ENCODE assay signal across 20 cellular contexts in genomic region chr22:27784099-27784446, GRCh38. TPM values are rescaled to one million over a fixed set of nuclear protein-coding genes. Genes with fewer than 3 reads are reported as not detected.
DNase-seq lines count a peak whose midpoint lies in the region; ATAC-seq and TF ChIP-seq lines count a peak whose summit lies in the region.
"Had no signal": no experiment of that assay in that cellular context is flagged by ENCODE, and none has a peak within 500 bp of the region (broad histone marks: within the 10 kb centered on the region; RNA-seq: fewer than 3 reads in every experiment).

No MANE protein-coding gene starts in this region.

- H2BK15ac ChIP-seq in H9 (ENCODE audit: low read depth, low read length) (no peak overlapping the region), mesenchymal stem cell (ENCODE audit: low read depth, poor library complexity, severe bottlenecking) (no peak overlapping the region)

- no peak overlapping the region for H2AK5ac ChIP-seq in H9 (ENCODE audit: insufficient read length, low read length)
- H2AK5ac ChIP-seq in mesenchymal stem cell (ENCODE audit: low read length, severe bottlenecking), result no peak overlapping the region

- H2BK5ac ChIP-seq in H9 (ENCODE audit: insufficient read length, low read length), result no peak overlapping the region
- no peak overlapping the region for H2BK5ac ChIP-seq in mesenchymal stem cell (ENCODE audit: low read depth, low read length, poor library complexity, severe bottlenecking)

- H3K4ac ChIP-seq in H9 (ENCODE audit: low read depth, low read length) (no peak overlapping the region), mesenchymal stem cell (ENCODE audit: low read depth in 1 of 2, low read length in 2 of 2) (no peak overlapping the region)

- H3K9me3 Mint-ChIP-seq in H9, result peaks cover 0 to 6% of the 10 kb centered on the region in 2 experiments; a peak in 3 of 5 replicates
- H3K9me3 Mint-ChIP-seq: activated naive CD4-positive, alpha-beta T cell treated with anti-CD3 and anti-CD28 coated beads, Interleukin-2, amount 50 U/mL, for 24 hours; immature natural killer cell; naive thymus-derived CD8-positive, alpha-beta T cell; T-helper 2 cell treated with Interferon-gamma antibody and Interleukin-4, amounts not matched to agents 5 μg/mL and 100 μg/mL, for 36 hours had no signal

- peaks cover 0 to 8% (median 6%) of the 10 kb centered on the region in 3 experiments; a peak in 6 of 7 replicates for H3K36me3 Mint-ChIP-seq in H9 (ENCODE audit: insufficient read depth in 1 of 3, low read depth in 3 of 3)
- H3K36me3 Mint-ChIP-seq: activated naive CD4-positive, alpha-beta T cell treated with anti-CD3 and anti-CD28 coated beads, Interleukin-2, amount 50 U/mL, for 24 hours; immature natural killer cell; naive thymus-derived CD8-positive, alpha-beta T cell had no signal

- in situ Hi-C loops in gastrocnemius medialis (cut with MboI; ENCODE audit: low sequenced_read_pairs in 4 of 4), result loop anchor here in 3 of 4 donors (10.0 to 25.0 kb wide), 3 partner anchors 139 to 149 kb away; no protein-coding TSS in a partner anchor

- no peak for TF ChIP-seq POLR2A in gastrocnemius medialis (IDR thresholded peaks at IDR 0.05)
- TF ChIP-seq POLR2A in Peyer's patch (IDR thresholded peaks at IDR 0.05), result no peak

- peaks cover 15% of the 10 kb centered on the region for H3K27me3 Mint-ChIP-seq in H9 (ENCODE audit: low read depth)

- 0 out of 5 replicates have a peak overlapping the region, but pooled peaks of 1 of the 2 experiments have one; percentile 22 for H3K4me3 Mint-ChIP-seq in H9
- H3K4me3 Mint-ChIP-seq: activated naive CD4-positive, alpha-beta T cell treated with anti-CD3 and anti-CD28 coated beads, Interleukin-2, amount 50 U/mL, for 24 hours; immature natural killer cell; naive thymus-derived CD8-positive, alpha-beta T cell; T-helper 2 cell treated with Interferon-gamma antibody and Interleukin-4, amounts not matched to agents 5 μg/mL and 100 μg/mL, for 36 hours had no signal

- H2BK12ac ChIP-seq in H9 (ENCODE audit: insufficient read length, low read depth, low read length) (no peak overlapping the region), mesenchymal stem cell (ENCODE audit: low read length in 2 of 2) (no peak overlapping the region)

- peak overlapping the region; percentile 28 to 86 (median 52); a peak in 5 of 7 replicates for H3K27ac Mint-ChIP-seq in H9
- H3K27ac Mint-ChIP-seq: activated naive CD4-positive, alpha-beta T cell treated with anti-CD3 and anti-CD28 coated beads, Interleukin-2, amount 50 U/mL, for 24 hours; immature natural killer cell; naive thymus-derived CD8-positive, alpha-beta T cell; T-helper 2 cell treated with Interferon-gamma antibody and Interleukin-4, amounts not matched to agents 5 μg/mL and 100 μg/mL, for 36 hours had no signal

- H4K8ac ChIP-seq in H9 (replicated peaks; ENCODE audit: insufficient read length, low read depth, low read length) (no peak overlapping the region), mesenchymal stem cell (ENCODE audit: low read length) (no peak overlapping the region)

- no peak for TF ChIP-seq CTCF in H9 (conservative IDR thresholded peaks at IDR 0.05)
- TF ChIP-seq CTCF in gastrocnemius medialis (IDR thresholded peaks at IDR 0.05 in 4 of 5, conservative IDR thresholded peaks at IDR 0.05 in 1 of 5), result no peak
- no peak for TF ChIP-seq CTCF in upper lobe of right lung (IDR thresholded peaks at IDR 0.05)
- no peak for TF ChIP-seq CTCF in Peyer's patch (IDR thresholded peaks at IDR 0.05)

- H3K4me1 ChIP-seq in H9 (ENCODE audit: insufficient read depth, low read length) (peaks cover 12% of the 10 kb centered on the region; the same call in 1 of the 2 replicates), mesenchymal stem cell (ENCODE audit: control insufficient read depth, insufficient read depth, low read depth, low read length) (peaks cover 22% of the 10 kb centered on the region), gastrocnemius medialis (peaks cover 73 to 75% of the 10 kb centered on the region in 2 donors), upper lobe of right lung (no peaks in the 10 kb centered on the region), Peyer's patch (peaks cover 0 to 1% (median 0%) of the 10 kb centered on the region in 4 donors)

- no peaks in the 10 kb centered on the region for H3K9me3 ChIP-seq in H9 (ENCODE audit: control insufficient read depth, low read depth, low read length)
- H3K9me3 ChIP-seq in mesenchymal stem cell (ENCODE audit: control insufficient read depth, low read length), result no peaks in the 10 kb centered on the region
- no peaks in the 10 kb centered on the region for H3K9me3 ChIP-seq in gastrocnemius medialis
- no peaks in the 10 kb centered on the region for H3K9me3 ChIP-seq in upper lobe of right lung
- H3K9me3 ChIP-seq in Peyer's patch, result no peaks in the 10 kb centered on the region

- ATAC-seq in gastrocnemius medialis (no peak), upper lobe of right lung (no peak)
- ATAC-seq: activated CD4-positive, CD25-positive, alpha-beta regulatory T cell treated with anti-CD3 and anti-CD28 coated beads, Interleukin-2, amount 50 U/mL, for 24 hours; GM12878; naive thymus-derived CD8-positive, alpha-beta T cell; PC-3 had no signal

- H3K23me2 ChIP-seq in H9 (ENCODE audit: insufficient read length, low read depth, low read length, poor library complexity, severe bottlenecking), result no peaks in the 10 kb centered on the region

- H3K27me3 ChIP-seq in H9 (ENCODE audit: insufficient read depth, low read length) (no peaks in the 10 kb centered on the region), mesenchymal stem cell (ENCODE audit: control insufficient read depth in 1 of 2, insufficient read depth in 1 of 2, low read length in 2 of 2) (no peaks in the 10 kb centered on the region), gastrocnemius medialis (no peaks in the 10 kb centered on the region), upper lobe of right lung (no peaks in the 10 kb centered on the region), Peyer's patch (no peaks in the 10 kb centered on the region)

- WGBS in H9 (ENCODE audit: extremely low coverage, insufficient read length, low lambda C conversion rate), result no CpG with 5 or more reads among the region's 5 CpGs
- WGBS in mesenchymal stem cell, result 83% methylated on average over 4 of the region's 5 CpGs

- DNase-seq in H9, result no peak
- peak in 1 of 61 donors; percentile 23 for DNase-seq in caudate nucleus (lab: John Stamatoyannopoulos, UW)
- no peak for DNase-seq in mesenchymal stem cell
- DNase-seq in gastrocnemius medialis, result no peak
- no peak for DNase-seq in upper lobe of right lung
- DNase-seq in NOMO-1 treated with DMSO at 0.1 percent for 48 hours (lab: John Stamatoyannopoulos, UW; ENCODE audit: unreplicated experiment), result no peak
- no peak for DNase-seq in Peyer's patch
- no peak for DNase-seq in iPS-NIHi7 (ENCODE audit: extremely low spot score)
- DNase-seq: activated T-cell treated with anti-CD3 and anti-CD28 coated beads, Interleukin-2, amount 50 U/mL, for 48 hours; erythroblast; immature natural killer cell; MM.1S; naive thymus-derived CD8-positive, alpha-beta T cell; NCI-H187; NCI-H774; PC-3 had no signal

- H4K5ac ChIP-seq in H9 (ENCODE audit: insufficient read length, low read depth, low read length), result no peak overlapping the region

- H3K4me2 ChIP-seq in H9 (ENCODE audit: insufficient read depth, insufficient read length, low read length) (no peak overlapping the region), mesenchymal stem cell (ENCODE audit: low read length, poor library complexity, severe bottlenecking) (no peak overlapping the region)

- H2AFZ ChIP-seq in H9 (ENCODE audit: low read length) (no peak overlapping the region), mesenchymal stem cell (ENCODE audit: low read depth, low read length) (no peak overlapping the region)

- peaks cover 0 to 54% of the 10 kb centered on the region in 2 experiments for H3K36me3 ChIP-seq in mesenchymal stem cell (ENCODE audit: control insufficient read depth in 1 of 2, insufficient read depth in 2 of 2, low read depth in 1 of 2, low read length in 2 of 2)
- no peaks in the 10 kb centered on the region for H3K36me3 ChIP-seq in gastrocnemius medialis
- no peaks in the 10 kb centered on the region for H3K36me3 ChIP-seq in upper lobe of right lung
- no peaks in the 10 kb centered on the region for H3K36me3 ChIP-seq in Peyer's patch

- H3K9ac ChIP-seq in H9 (ENCODE audit: extremely low read depth, insufficient read length, low read length) (no peak overlapping the region), mesenchymal stem cell (ENCODE audit: low read length) (peak overlapping the region; percentile 89)

- H3K18ac ChIP-seq in H9 (ENCODE audit: insufficient read length, low read depth, low read length) (peak overlapping the region; percentile 12), mesenchymal stem cell (ENCODE audit: low read depth in 1 of 2, low read length in 2 of 2) (no peak overlapping the region)

- no peak overlapping the region for H3K56ac ChIP-seq in H9 (ENCODE audit: insufficient read length, low read depth, low read length)

- no peak overlapping the region for H3K27ac ChIP-seq in H9 (ENCODE audit: insufficient read length, low read depth, low read length)
- peak overlapping the region; percentile 65 for H3K27ac ChIP-seq in caudate nucleus (ENCODE audit: low read depth, low read length)
- no peak overlapping the region for H3K27ac ChIP-seq in mesenchymal stem cell (ENCODE audit: low read length, poor library complexity, severe bottlenecking)
- H3K27ac ChIP-seq in gastrocnemius medialis, result peak overlapping the region; percentile 90 to 95 (median 94)
- no peak overlapping the region for H3K27ac ChIP-seq in upper lobe of right lung
- H3K27ac ChIP-seq in Peyer's patch, result peak overlapping the region in 1 of 4 donors; percentile 31

- no peak overlapping the region for H2BK20ac ChIP-seq in H9 (ENCODE audit: low read depth, low read length, poor library complexity, severe bottlenecking)

- no peaks in the 10 kb centered on the region for H3K79me1 ChIP-seq in H9 (ENCODE audit: insufficient read depth, low read depth, low read length, poor library complexity, severe bottlenecking)
- H3K79me1 ChIP-seq in mesenchymal stem cell (replicated peaks; ENCODE audit: low read length, poor library complexity, severe bottlenecking), result peaks cover 42% of the 10 kb centered on the region

- H3K4me3 ChIP-seq in mesenchymal stem cell (ENCODE audit: insufficient read depth in 1 of 2, low read depth in 1 of 2, low read length in 2 of 2), result no peak overlapping the region
- no peak overlapping the region for H3K4me3 ChIP-seq in gastrocnemius medialis
- no peak overlapping the region for H3K4me3 ChIP-seq in upper lobe of right lung
- no peak overlapping the region for H3K4me3 ChIP-seq in Peyer's patch
- H3K4me3 ChIP-seq: GM12878 had no signal

- H2BK120ac ChIP-seq in H9 (ENCODE audit: low read depth, low read length, poor library complexity, severe bottlenecking) (no peak overlapping the region), mesenchymal stem cell (ENCODE audit: low read depth, low read length) (no peak overlapping the region)

- intact Hi-C loops in gastrocnemius medialis (cut with DNase I; ENCODE audit: low total_unique reads) (no loop called here), upper lobe of right lung (cut with DNase I) (no loop called here)

- H3K4me1 Mint-ChIP-seq in H9, result peaks cover 41 to 52% of the 10 kb centered on the region in 2 experiments
- H3K4me1 Mint-ChIP-seq: activated naive CD4-positive, alpha-beta T cell treated with anti-CD3 and anti-CD28 coated beads, Interleukin-2, amount 50 U/mL, for 24 hours had no signal

- H3K14ac ChIP-seq in H9 (ENCODE audit: insufficient read depth, low read length) (no peak overlapping the region), mesenchymal stem cell (ENCODE audit: low read length in 2 of 2) (no peak overlapping the region)

- no peaks in the 10 kb centered on the region for H3K79me2 ChIP-seq in H9 (ENCODE audit: insufficient read depth, low read length)

- H3K23ac ChIP-seq in H9 (ENCODE audit: insufficient read length, low read depth, low read length) (no peak overlapping the region), mesenchymal stem cell (ENCODE audit: low read length in 2 of 2) (peak overlapping the region in 1 of 2 experiments; percentile 29)

- H3T11ph ChIP-seq in H9 (ENCODE audit: low read length), result no peak overlapping the region

- H4K20me1 ChIP-seq in H9 (ENCODE audit: control insufficient read depth, insufficient read depth, insufficient read length), result no peaks in the 10 kb centered on the region

- H4K91ac ChIP-seq in H9 (ENCODE audit: insufficient read length, low read depth, low read length), result no peak overlapping the region
- no peak overlapping the region for H4K91ac ChIP-seq in mesenchymal stem cell (ENCODE audit: low read length)

RNA-seq across cellular contexts. Expression of gene MN1, which starts 17.5 kb away (rescaled TPM):
- total RNA-seq in H9 (2021) (2.7 and 2.8 TPM in 2 replicates), gastrocnemius medialis (10 to 100 TPM in 3 of 4 donors, 1 to 10 TPM in 1; 8.8 to 40.0 (median 36.6) TPM), upper lobe of right lung (4.0 TPM), Peyer's patch (1 to 10 TPM in 3 of 4 donors, under 1 TPM in 1; 0.53 to 2.8 (median 1.5) TPM)
- 8.0 TPM for polyA plus RNA-seq in mesenchymal stem cell (2013, experiment 1 of 2)
- 6.6 TPM for polyA plus RNA-seq in mesenchymal stem cell (2013, experiment 2 of 2)

Comparison
In these comparisons a context has a peak if more than half of its experiments do, and no peak if none do; other contexts are left out.
1. H3K27ac ChIP-seq: peak in caudate nucleus (single experiment) and gastrocnemius medialis (4 of 4); none in H9 (single experiment), mesenchymal stem cell (single experiment) and upper lobe of right lung (single experiment).